ENCODE assay signal across 8 cellular contexts in the genomic region with DNA sequence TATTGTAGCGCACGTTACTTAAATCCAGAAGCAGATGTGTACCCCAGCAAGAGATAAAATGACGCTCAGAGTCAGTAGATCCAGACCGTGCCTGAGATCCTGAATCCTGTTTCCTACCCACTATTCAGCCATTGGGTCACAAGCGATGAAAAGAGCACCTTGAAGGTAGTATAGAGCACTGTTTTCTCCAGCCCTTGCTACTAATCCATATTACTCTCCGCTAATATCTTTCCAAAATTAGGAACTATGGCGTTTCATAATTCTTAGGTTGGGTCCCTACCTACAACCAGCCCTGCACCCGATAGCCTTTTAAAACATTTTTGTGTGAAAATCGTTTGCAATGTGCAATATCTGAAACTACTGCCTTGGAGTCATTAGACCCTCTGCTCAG. TPM values are rescaled to one million over a fixed set of nuclear protein-coding genes. Genes with fewer than 3 reads are reported as not detected.
DNase-seq lines count a peak whose midpoint lies in the region; ATAC-seq and TF ChIP-seq lines count a peak whose summit lies in the region.

No MANE protein-coding gene starts in this region.

- peak overlapping the region; percentile 98 for H3K27ac Mint-ChIP-seq in activated B cell treated with CpG ODN at 0.5 μM for 24 hours

- no peaks in the 10 kb centered on the region for H3K9me3 ChIP-seq in right atrium auricular region
- H3K9me3 ChIP-seq in spleen, result no peaks in the 10 kb centered on the region

- ATAC-seq in GM18870 (IDR thresholded peaks at IDR 0.05; ENCODE audit: unreplicated experiment), result peak; percentile 21
- ATAC-seq in HG02938 (IDR thresholded peaks at IDR 0.05; ENCODE audit: unreplicated experiment), result peak; percentile 8
- no peak for ATAC-seq in activated B cell treated with CpG ODN at 0.5 μM for 24 hours (ENCODE audit: low read depth)

- DNase-seq in activated B cell treated with CpG ODN at 0.5 μM for 24 hours (no peak), right atrium auricular region (ENCODE audit: low spot score) (no peak), spleen (no peak), LoVo (ENCODE audit: low spot score) (no peak), hippocampal formation (lab: John Stamatoyannopoulos, UW) (no peak)
- no peak for DNase-seq in stimulated activated CD4-positive, alpha-beta T cell treated with anti-CD3 and anti-CD28 coated beads, Interleukin-15, amount 100 ng/mL, for 24 hours

- H3K36me3 ChIP-seq in right atrium auricular region (peaks cover 3% of the 10 kb centered on the region), spleen (peaks cover 0 to 41% (median 18%) of the 10 kb centered on the region in 6 donors)

- peak overlapping the region; percentile 67 to 80 for H3K4me3 ChIP-seq in right atrium auricular region
- peak overlapping the region; percentile 63 to 94 (median 84) for H3K4me3 ChIP-seq in spleen

- POLR2A ChIA-PET in activated B cell treated with CpG ODN at 0.5 μM for 24 hours (lab: Charles Lee), result interaction anchor here (0.6 to 1.9 kb wide), 11 partner anchors 10 to 910 kb away, joined by 3 to 6 read pairs (median 4); a partner anchor contains a TSS

- H3K4me1 Mint-ChIP-seq in activated B cell treated with CpG ODN at 0.5 μM for 24 hours, result peaks cover 38% of the 10 kb centered on the region

- H3K27me3 Mint-ChIP-seq in activated B cell treated with CpG ODN at 0.5 μM for 24 hours, result no peaks in the 10 kb centered on the region

- CTCF ChIA-PET in activated B cell treated with CpG ODN at 0.5 μM for 24 hours (lab: Charles Lee), result interaction anchor here (1.2 kb wide), 1 partner anchor 210 kb away, joined by 3 read pairs; no protein-coding TSS in a partner anchor

- intact Hi-C loops in activated B cell treated with CpG ODN at 0.5 μM for 24 hours (cut with micrococcal nuclease) (no loop called here), spleen (cut with DNase I; ENCODE audit: low total_unique reads) (no loop called here)

- TF ChIP-seq CTCF in activated B cell treated with CpG ODN at 0.5 μM for 24 hours (IDR thresholded peaks at IDR 0.05) (no peak), right atrium auricular region (IDR thresholded peaks at IDR 0.05) (no peak), spleen (IDR thresholded peaks at IDR 0.05 in 8 of 11, conservative IDR thresholded peaks at IDR 0.05 in 3 of 11) (no peak)

- H3K27me3 ChIP-seq in right atrium auricular region, result no peaks in the 10 kb centered on the region
- no peaks in the 10 kb centered on the region for H3K27me3 ChIP-seq in spleen (replicated peaks in 1 of 7)

- H3K4me1 ChIP-seq in right atrium auricular region (peaks cover 0 to 20% of the 10 kb centered on the region in 2 donors), spleen (peaks cover 18 to 72% (median 36%) of the 10 kb centered on the region in 6 donors)

- 1 to 4% (median 2%) methylated on average over 9 of the region's 9 CpGs for WGBS in spleen, 5 donors

- peak overlapping the region; percentile 94 for H3K4me3 Mint-ChIP-seq in activated B cell treated with CpG ODN at 0.5 μM for 24 hours

- H3K27ac ChIP-seq in right atrium auricular region (peak overlapping the region; percentile 84 to 93), spleen (peak overlapping the region; percentile 84 to 94 (median 92))

- no peak for TF ChIP-seq POLR2A in spleen (IDR thresholded peaks at IDR 0.05)

- H3K9me3 Mint-ChIP-seq in activated B cell treated with CpG ODN at 0.5 μM for 24 hours, result peaks cover 2% of the 10 kb centered on the region

- H3K36me3 Mint-ChIP-seq in activated B cell treated with CpG ODN at 0.5 μM for 24 hours (ENCODE audit: low read depth), result peaks cover 61% of the 10 kb centered on the region

RNA-seq across cellular contexts. Expression of a gene that starts 0.6 kb away (rescaled TPM):
- total RNA-seq in activated B cell treated with CpG ODN at 0.5 μM for 24 hours (7.6 and 9.1 TPM in 2 replicates), right atrium auricular region (10 to 100 TPM; 10.3 to 16.2 TPM), spleen (10 to 100 TPM; 13.3 to 43.7 (median 23.9) TPM)
- 1 to 10 TPM; 3.9 to 6.3 (median 6.0) TPM for polyA plus RNA-seq in spleen

RNA-seq across cellular contexts. Expression of a gene that starts 0.8 kb away (rescaled TPM):
- total RNA-seq in activated B cell treated with CpG ODN at 0.5 μM for 24 hours (24.7 and 28.4 TPM in 2 replicates), right atrium auricular region (10 to 100 TPM; 12.3 to 13.2 TPM), spleen (10 to 100 TPM; 19.6 to 30.1 (median 25.5) TPM)
- polyA plus RNA-seq in spleen, result 10 to 100 TPM; 18.2 to 22.4 (median 19.0) TPM
